1 cellular context compared by ENCODE assay signal in genomic region chr10:103719036-103719435, GRCh38.
TF ChIP-seq lines count a peak whose summit lies in the region.

No MANE protein-coding gene starts in this region.

TF ChIP-seq in IMR-90, 13 proteins besides CTCF, POLR2A, EP300 and RAD21:
- no peak for TF ChIP-seq RFX5 (IDR thresholded peaks at IDR 0.05; ENCODE audit: low read depth, low read length)
- TF ChIP-seq SMC3 (IDR thresholded peaks at IDR 0.05; ENCODE audit: low read depth, low read length): no peak
- no peak for TF ChIP-seq USF2 (IDR thresholded peaks at IDR 0.05; ENCODE audit: low read depth, low read length)
- TF ChIP-seq MAFK (IDR thresholded peaks at IDR 0.05; ENCODE audit: low read depth, low read length): no peak
- no peak for TF ChIP-seq FOS (IDR thresholded peaks at IDR 0.05; ENCODE audit: low read depth, low read length)
- TF ChIP-seq CEBPB (IDR thresholded peaks at IDR 0.05; ENCODE audit: low read depth, low read length): no peak
- no peak for TF ChIP-seq RCOR1 (IDR thresholded peaks at IDR 0.05; ENCODE audit: insufficient replicate concordance, low read length)
- no peak for TF ChIP-seq CHD1 (IDR thresholded peaks at IDR 0.05; ENCODE audit: low read depth, low read length)
- no peak for TF ChIP-seq ELK1 (IDR thresholded peaks at IDR 0.05; ENCODE audit: borderline replicate concordance, low read depth, low read length)
TF ChIP-seq in IMR-90: peak in this region for 0.
